In genomic region chr3:118949113-118949760, GRCh38 we compare ENCODE assay signal across 1 cellular context.
TF ChIP-seq lines count a peak whose summit lies in the region.

No MANE protein-coding gene starts in this region.

TF ChIP-seq in A549, 52 proteins besides CTCF, POLR2A, EP300 and RAD21 (continued from another document):
- TF ChIP-seq, protein P1, sequence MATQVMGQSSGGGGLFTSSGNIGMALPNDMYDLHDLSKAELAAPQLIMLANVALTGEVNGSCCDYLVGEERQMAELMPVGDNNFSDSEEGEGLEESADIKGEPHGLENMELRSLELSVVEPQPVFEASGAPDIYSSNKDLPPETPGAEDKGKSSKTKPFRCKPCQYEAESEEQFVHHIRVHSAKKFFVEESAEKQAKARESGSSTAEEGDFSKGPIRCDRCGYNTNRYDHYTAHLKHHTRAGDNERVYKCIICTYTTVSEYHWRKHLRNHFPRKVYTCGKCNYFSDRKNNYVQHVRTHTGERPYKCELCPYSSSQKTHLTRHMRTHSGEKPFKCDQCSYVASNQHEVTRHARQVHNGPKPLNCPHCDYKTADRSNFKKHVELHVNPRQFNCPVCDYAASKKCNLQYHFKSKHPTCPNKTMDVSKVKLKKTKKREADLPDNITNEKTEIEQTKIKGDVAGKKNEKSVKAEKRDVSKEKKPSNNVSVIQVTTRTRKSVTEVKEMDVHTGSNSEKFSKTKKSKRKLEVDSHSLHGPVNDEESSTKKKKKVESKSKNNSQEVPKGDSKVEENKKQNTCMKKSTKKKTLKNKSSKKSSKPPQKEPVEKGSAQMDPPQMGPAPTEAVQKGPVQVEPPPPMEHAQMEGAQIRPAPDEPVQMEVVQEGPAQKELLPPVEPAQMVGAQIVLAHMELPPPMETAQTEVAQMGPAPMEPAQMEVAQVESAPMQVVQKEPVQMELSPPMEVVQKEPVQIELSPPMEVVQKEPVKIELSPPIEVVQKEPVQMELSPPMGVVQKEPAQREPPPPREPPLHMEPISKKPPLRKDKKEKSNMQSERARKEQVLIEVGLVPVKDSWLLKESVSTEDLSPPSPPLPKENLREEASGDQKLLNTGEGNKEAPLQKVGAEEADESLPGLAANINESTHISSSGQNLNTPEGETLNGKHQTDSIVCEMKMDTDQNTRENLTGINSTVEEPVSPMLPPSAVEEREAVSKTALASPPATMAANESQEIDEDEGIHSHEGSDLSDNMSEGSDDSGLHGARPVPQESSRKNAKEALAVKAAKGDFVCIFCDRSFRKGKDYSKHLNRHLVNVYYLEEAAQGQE (IDR thresholded peaks at IDR 0.05): no peak
TF ChIP-seq in A549: peak in this region for 0.
